ENCODE assay signal across 8 cellular contexts in the genomic region with DNA sequence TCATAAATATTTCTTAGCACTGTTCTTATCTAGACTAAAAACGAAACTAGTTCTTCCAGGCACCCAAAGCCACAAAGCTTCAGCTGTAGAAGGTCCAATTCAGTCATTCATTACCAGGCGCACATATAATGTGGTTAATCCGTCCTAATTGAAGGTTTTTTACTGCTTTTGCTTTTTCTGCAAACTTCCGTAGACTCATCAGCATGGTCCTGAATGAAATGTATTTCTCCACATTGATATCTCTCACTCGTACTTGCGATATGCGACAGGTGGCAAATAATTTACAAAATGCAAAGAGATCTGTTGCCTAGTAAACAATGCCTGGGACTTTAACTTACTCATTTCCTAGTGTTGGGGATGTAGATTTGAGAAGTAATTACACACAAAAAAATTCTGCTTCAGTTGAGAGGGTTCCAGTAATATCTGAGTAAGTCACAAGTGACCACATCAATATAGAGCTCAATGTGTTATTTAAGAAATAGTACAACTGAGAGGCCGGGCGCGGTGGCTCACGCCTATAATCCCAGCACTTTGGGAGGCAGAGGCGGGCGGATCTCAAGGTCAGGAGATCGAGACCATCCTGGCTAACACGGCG.
A peak's percentile ranks its signal among the peaks of the same experiment; 100 is the strongest.
DNase-seq lines count a peak whose midpoint lies in the region; ATAC-seq and TF ChIP-seq lines count a peak whose summit lies in the region.

No MANE protein-coding gene starts in this region.

- TF ChIP-seq POLR2A in esophagus squamous epithelium (IDR thresholded peaks at IDR 0.05) (no peak), adrenal gland (IDR thresholded peaks at IDR 0.05) (no peak)

- H3K4me1 ChIP-seq in esophagus squamous epithelium = peaks cover 0 to 19% (median 0%) of the 10 kb centered on the region in 3 donors
- H3K4me1 ChIP-seq in adrenal gland (replicated peaks in 1 of 2) = peaks cover 0 to 7% of the 10 kb centered on the region in 2 donors

- ATAC-seq in GM18502 (IDR thresholded peaks at IDR 0.05; ENCODE audit: poor library complexity, unreplicated experiment) (peak; percentile 70), GM21825 (IDR thresholded peaks at IDR 0.05; ENCODE audit: unreplicated experiment) (peak; percentile 48)

- DNase-seq in MV-4-11 (lab: John Stamatoyannopoulos, UW) = peak; percentile 77
- DNase-seq in esophagus squamous epithelium (lab: John Stamatoyannopoulos, UW) = no peak
- DNase-seq in COLO829 (ENCODE audit: low spot score) = no peak
- DNase-seq in cerebellar nuclear complex (lab: John Stamatoyannopoulos, UW) = no peak
- DNase-seq in adrenal gland = no peak
- no peak for DNase-seq in NCI-H446 treated with DMSO at 0.1 percent for 48 hours (lab: John Stamatoyannopoulos, UW)

- no peaks in the 10 kb centered on the region for H3K9me3 ChIP-seq in esophagus squamous epithelium
- H3K9me3 ChIP-seq in adrenal gland (replicated peaks in 1 of 3) = no peaks in the 10 kb centered on the region

- H3K27ac ChIP-seq in esophagus squamous epithelium (peak overlapping the region in 3 of 4 donors; percentile 28 to 56 (median 42)), adrenal gland (peak overlapping the region in 1 of 5 donors; percentile 24)

- peak overlapping the region in 3 of 4 donors; percentile 6 to 49 (median 7) for H3K4me3 ChIP-seq in esophagus squamous epithelium
- peak overlapping the region in 1 of 4 donors; percentile 12 for H3K4me3 ChIP-seq in adrenal gland

- WGBS in esophagus squamous epithelium, 2 donors = 69 to 77% methylated on average over 9 to 16 of the region's 16 CpGs
- 79 to 83% (median 81%) methylated on average over 16 of the region's 16 CpGs for WGBS in adrenal gland, 4 donors

- no peak for TF ChIP-seq CTCF in esophagus squamous epithelium (IDR thresholded peaks at IDR 0.05)
- no peak for TF ChIP-seq CTCF in adrenal gland (IDR thresholded peaks at IDR 0.05)

- intact Hi-C loops in esophagus squamous epithelium (cut with DNase I) = no loop called here
- intact Hi-C loops in adrenal gland (cut with DNase I) = no loop called here

- no peaks in the 10 kb centered on the region for H3K36me3 ChIP-seq in esophagus squamous epithelium
- no peaks in the 10 kb centered on the region for H3K36me3 ChIP-seq in adrenal gland (replicated peaks in 1 of 2)

- H3K27me3 ChIP-seq in esophagus squamous epithelium = no peaks in the 10 kb centered on the region
- no peaks in the 10 kb centered on the region for H3K27me3 ChIP-seq in adrenal gland
